ENCODE assay signal across 18 cellular contexts in the genomic region with DNA sequence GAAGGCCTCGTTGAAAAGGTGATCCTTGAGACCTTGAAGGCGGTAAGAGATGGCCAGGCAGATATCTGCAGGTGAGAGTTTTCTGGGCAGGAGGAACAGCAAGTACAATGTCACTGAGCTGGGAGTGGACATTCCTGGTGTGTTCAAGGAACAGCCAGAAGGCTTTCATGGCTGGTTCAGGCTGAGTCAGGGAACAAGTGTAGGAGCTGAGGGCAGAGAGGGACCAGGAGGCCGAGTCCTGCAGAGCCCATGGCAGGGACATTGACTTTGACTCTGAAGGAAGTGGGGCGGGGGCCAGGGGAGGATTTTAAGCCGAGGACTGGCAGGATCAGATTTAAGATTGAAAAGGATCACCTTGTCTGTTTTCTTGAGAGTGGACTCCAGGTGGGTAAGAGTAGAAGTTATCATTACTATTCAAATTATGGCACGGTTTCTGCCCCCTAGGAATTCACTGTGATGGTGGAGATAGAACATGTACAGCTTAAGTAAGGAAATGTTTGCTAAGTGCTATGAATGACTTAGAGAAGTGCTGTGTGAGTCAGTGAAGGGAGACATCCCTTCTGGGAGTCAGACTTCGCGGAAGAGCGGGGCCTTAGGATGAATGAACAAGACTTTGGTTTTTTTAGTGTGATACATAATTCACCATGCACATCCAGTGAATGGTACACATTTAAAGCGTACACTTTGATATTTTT.
"Had no signal": no experiment of that assay in that cellular context is flagged by ENCODE, and none has a peak within 500 bp of the region (broad histone marks: within the 10 kb centered on the region; RNA-seq: fewer than 3 reads in every experiment).

No MANE protein-coding gene starts in this region.

- H3K9me3 ChIP-seq: adrenal gland, colonic mucosa, neutrophil had no signal

- H3K27ac Mint-ChIP-seq: activated CD8-positive, alpha-beta memory T cell treated with anti-CD3 and anti-CD28 coated beads, Interleukin-2, amount 10 ng/mL, durations not matched to agents 7 days and 5 days; activated T-cell treated with anti-CD3 and anti-CD28 coated beads, Interleukin-2, amount 50 U/mL, for 24 hours; naive B cell had no signal

- H3K27me3 ChIP-seq: adrenal gland, colonic mucosa, foreskin keratinocyte had no signal

- H3K27me3 Mint-ChIP-seq: activated CD8-positive, alpha-beta memory T cell treated with anti-CD3 and anti-CD28 coated beads, Interleukin-2, amount 10 ng/mL, durations not matched to agents 7 days and 5 days had no signal

- H3K36me3 Mint-ChIP-seq: activated CD8-positive, alpha-beta memory T cell treated with anti-CD3 and anti-CD28 coated beads, Interleukin-2, amount 10 ng/mL, durations not matched to agents 7 days and 5 days; naive B cell had no signal

- H3K9me3 Mint-ChIP-seq: activated T-cell treated with anti-CD3 and anti-CD28 coated beads, Interleukin-2, amount 50 U/mL, for 24 hours had no signal

- H3K4me1 Mint-ChIP-seq: activated CD8-positive, alpha-beta memory T cell treated with anti-CD3 and anti-CD28 coated beads, Interleukin-2, amount 10 ng/mL, durations not matched to agents 7 days and 5 days; naive B cell had no signal

- DNase-seq: activated CD4-positive, alpha-beta T cell treated with anti-CD3 and anti-CD28 coated beads, Interleukin-2, amount 50 U/mL, for 48 hours; activated CD8-positive, alpha-beta memory T cell treated with anti-CD3 and anti-CD28 coated beads, Interleukin-2, amount 10 ng/mL, durations not matched to agents 7 days and 5 days; activated naive CD4-positive, alpha-beta T cell treated with anti-CD3 and anti-CD28 coated beads, Interleukin-2, amount 50 U/mL, for 16 hours; activated T-cell treated with anti-CD3 and anti-CD28 coated beads, Interleukin-2, amount 50 U/mL, for 24 hours; adrenal gland; central memory CD4-positive, alpha-beta T cell; colonic mucosa; effector CD4-positive, alpha-beta T cell; foreskin keratinocyte; mammary epithelial cell; naive B cell; stimulated activated CD4-positive, alpha-beta T cell treated with anti-CD3 and anti-CD28 coated beads, Interleukin-4, amount 100 ng/mL, for 24 hours; stimulated activated naive CD8-positive, alpha-beta T cell treated with anti-CD3 and anti-CD28 coated beads, Interleukin-15, Interleukin-2, amounts not matched to agents 100 U/mL and 50 U/mL, for 24 hours; T-helper 1 cell; T1000 had no signal

- ATAC-seq: activated CD8-positive, alpha-beta memory T cell treated with anti-CD3 and anti-CD28 coated beads, Interleukin-2, amount 10 ng/mL, durations not matched to agents 7 days and 5 days; foreskin keratinocyte; left lobe of liver; stimulated activated naive CD8-positive, alpha-beta T cell treated with anti-CD3 and anti-CD28 coated beads, Interleukin-15, Interleukin-2, amounts not matched to agents 100 U/mL and 50 U/mL, for 24 hours had no signal

- H3K4me1 ChIP-seq: adrenal gland, colonic mucosa, foreskin keratinocyte had no signal

- H3K27ac ChIP-seq: adrenal gland, colonic mucosa, foreskin keratinocyte, neutrophil, VCaP had no signal

- H3K36me3 ChIP-seq: adrenal gland, colonic mucosa, neutrophil had no signal

- H3K4me3 Mint-ChIP-seq: activated CD8-positive, alpha-beta memory T cell treated with anti-CD3 and anti-CD28 coated beads, Interleukin-2, amount 10 ng/mL, durations not matched to agents 7 days and 5 days; activated T-cell treated with anti-CD3 and anti-CD28 coated beads, Interleukin-2, amount 50 U/mL, for 24 hours; naive B cell had no signal

- H3K4me3 ChIP-seq: adrenal gland, colonic mucosa had no signal
